ENCODE assay signal across 31 cellular contexts in genomic region chr1:69404486-69404885, GRCh38.
"Had no signal": no experiment of that assay in that cellular context is flagged by ENCODE, and none has a peak within 500 bp of the region (broad histone marks: within the 10 kb centered on the region; RNA-seq: fewer than 3 reads in every experiment).

No MANE protein-coding gene starts in this region.

- H3K4me3 Mint-ChIP-seq: activated CD4-positive, alpha-beta memory T cell treated with anti-CD3 and anti-CD28 coated beads, Interleukin-2, amount 10 ng/mL, durations not matched to agents 7 days and 5 days; activated CD4-positive, alpha-beta T cell treated with anti-CD3 and anti-CD28 coated beads, Interleukin-2, amount 10 ng/mL, durations not matched to agents 7 days and 5 days; activated naive CD4-positive, alpha-beta T cell treated with anti-CD3 and anti-CD28 coated beads, Interleukin-2, amount 10 ng/mL, durations not matched to agents 7 days and 5 days; activated naive CD8-positive, alpha-beta T cell treated with anti-CD3 and anti-CD28 coated beads, Interleukin-2, amount 10 ng/mL, durations not matched to agents 7 days and 5 days; activated T-cell treated with anti-CD3 and anti-CD28 coated beads, Interleukin-2, amount 50 U/mL, for 24 hours; activated T-cell treated with anti-CD3 and anti-CD28 coated beads, Interleukin-2, amount 50 U/mL, for 72 hours; dendritic cell treated with granulocyte-macrophage colony-stimulating factor and Interleukin-4, amounts not matched to agents 40 ng/mL and 50 ng/mL, for 4 days; WTC11 had no signal

- H3K36me3 Mint-ChIP-seq: activated naive CD4-positive, alpha-beta T cell treated with anti-CD3 and anti-CD28 coated beads, Interleukin-2, amount 10 ng/mL, durations not matched to agents 7 days and 5 days; activated naive CD4-positive, alpha-beta T cell treated with anti-CD3 and anti-CD28 coated beads, Interleukin-2, amount 50 U/mL, for 72 hours; activated naive CD8-positive, alpha-beta T cell treated with anti-CD3 and anti-CD28 coated beads, Interleukin-2, amount 10 ng/mL, durations not matched to agents 7 days and 5 days; WTC11 had no signal

- H3K27ac Mint-ChIP-seq: activated CD4-positive, alpha-beta memory T cell treated with anti-CD3 and anti-CD28 coated beads, Interleukin-2, amount 10 ng/mL, durations not matched to agents 7 days and 5 days; activated CD4-positive, alpha-beta T cell treated with anti-CD3 and anti-CD28 coated beads, Interleukin-2, amount 10 ng/mL, durations not matched to agents 7 days and 5 days; activated naive CD4-positive, alpha-beta T cell treated with anti-CD3 and anti-CD28 coated beads, Interleukin-2, amount 10 ng/mL, durations not matched to agents 7 days and 5 days; activated naive CD4-positive, alpha-beta T cell treated with anti-CD3 and anti-CD28 coated beads, Interleukin-2, amount 50 U/mL, for 72 hours; activated naive CD8-positive, alpha-beta T cell treated with anti-CD3 and anti-CD28 coated beads, Interleukin-2, amount 10 ng/mL, durations not matched to agents 7 days and 5 days; activated T-cell treated with anti-CD3 and anti-CD28 coated beads, Interleukin-2, amount 50 U/mL, for 24 hours; activated T-cell treated with anti-CD3 and anti-CD28 coated beads, Interleukin-2, amount 50 U/mL, for 72 hours; dendritic cell treated with granulocyte-macrophage colony-stimulating factor and Interleukin-4, amounts not matched to agents 40 ng/mL and 50 ng/mL, for 4 days; WTC11 had no signal

- DNase-seq: activated CD4-positive, alpha-beta memory T cell treated with anti-CD3 and anti-CD28 coated beads, Interleukin-2, amount 10 ng/mL, durations not matched to agents 7 days and 5 days; activated CD4-positive, alpha-beta T cell treated with anti-CD3 and anti-CD28 coated beads for 1 hour; activated CD4-positive, alpha-beta T cell treated with anti-CD3 and anti-CD28 coated beads for 4 hours; activated CD4-positive, alpha-beta T cell treated with anti-CD3 and anti-CD28 coated beads, Interleukin-2, amount 10 ng/mL, durations not matched to agents 7 days and 5 days; activated CD4-positive, alpha-beta T cell treated with anti-CD3 and anti-CD28 coated beads, Interleukin-2, amount 50 U/mL, for 4 hours; activated CD8-positive, alpha-beta memory T cell treated with anti-CD3 and anti-CD28 coated beads, Interleukin-2, amount 50 U/mL, for 48 hours; activated gamma-delta T cell; activated naive CD4-positive, alpha-beta T cell; activated naive CD4-positive, alpha-beta T cell treated with anti-CD3 and anti-CD28 coated beads, Interleukin-2, amount 10 ng/mL, durations not matched to agents 7 days and 5 days; activated naive CD8-positive, alpha-beta T cell treated with anti-CD3 and anti-CD28 coated beads, Interleukin-2, amount 10 ng/mL, durations not matched to agents 7 days and 5 days; activated T-cell treated with anti-CD3 and anti-CD28 coated beads for 4 hours; activated T-cell treated with anti-CD3 and anti-CD28 coated beads, Interleukin-2, amount 50 U/mL, for 24 hours; activated T-cell treated with anti-CD3 and anti-CD28 coated beads, Interleukin-2, amount 50 U/mL, for 72 hours; body of pancreas; central memory CD4-positive, alpha-beta T cell; cerebellar nuclear complex; dorsolateral prefrontal cortex; effector memory CD4-positive, alpha-beta T cell; erythroblast; foreskin melanocyte; heart right ventricle; T-helper 1 cell; T-helper 2 cell had no signal

- H3K27me3 Mint-ChIP-seq: activated CD4-positive, alpha-beta memory T cell treated with anti-CD3 and anti-CD28 coated beads, Interleukin-2, amount 10 ng/mL, durations not matched to agents 7 days and 5 days; activated CD4-positive, alpha-beta T cell treated with anti-CD3 and anti-CD28 coated beads, Interleukin-2, amount 10 ng/mL, durations not matched to agents 7 days and 5 days; activated naive CD4-positive, alpha-beta T cell treated with anti-CD3 and anti-CD28 coated beads, Interleukin-2, amount 10 ng/mL, durations not matched to agents 7 days and 5 days; activated naive CD8-positive, alpha-beta T cell treated with anti-CD3 and anti-CD28 coated beads, Interleukin-2, amount 10 ng/mL, durations not matched to agents 7 days and 5 days; activated T-cell treated with anti-CD3 and anti-CD28 coated beads, Interleukin-2, amount 50 U/mL, for 24 hours; dendritic cell treated with granulocyte-macrophage colony-stimulating factor and Interleukin-4, amounts not matched to agents 40 ng/mL and 50 ng/mL, for 4 days had no signal

- H3K27ac ChIP-seq: ascending aorta, body of pancreas, cardiac muscle cell, coronary artery, dorsolateral prefrontal cortex, esophagus muscularis mucosa, gastroesophageal sphincter, heart right ventricle had no signal

- H3K4me3 ChIP-seq: ascending aorta, body of pancreas, cardiac muscle cell, coronary artery, dorsolateral prefrontal cortex, esophagus muscularis mucosa, gastroesophageal sphincter, heart right ventricle had no signal

- H3K27me3 ChIP-seq: ascending aorta, body of pancreas, cardiac muscle cell, dorsolateral prefrontal cortex, esophagus muscularis mucosa, gastroesophageal sphincter, heart right ventricle had no signal

- H3K9me3 ChIP-seq: ascending aorta, body of pancreas, esophagus muscularis mucosa, gastroesophageal sphincter had no signal

- H3K4me1 Mint-ChIP-seq: activated CD4-positive, alpha-beta memory T cell treated with anti-CD3 and anti-CD28 coated beads, Interleukin-2, amount 10 ng/mL, durations not matched to agents 7 days and 5 days; activated CD4-positive, alpha-beta T cell treated with anti-CD3 and anti-CD28 coated beads, Interleukin-2, amount 10 ng/mL, durations not matched to agents 7 days and 5 days; activated naive CD4-positive, alpha-beta T cell treated with anti-CD3 and anti-CD28 coated beads, Interleukin-2, amount 10 ng/mL, durations not matched to agents 7 days and 5 days; activated naive CD8-positive, alpha-beta T cell treated with anti-CD3 and anti-CD28 coated beads, Interleukin-2, amount 10 ng/mL, durations not matched to agents 7 days and 5 days had no signal

- H3K4me1 ChIP-seq: ascending aorta, body of pancreas, esophagus muscularis mucosa, gastroesophageal sphincter, heart right ventricle had no signal

- ATAC-seq: activated naive CD4-positive, alpha-beta T cell treated with anti-CD3 and anti-CD28 coated beads, Interleukin-2, amount 50 U/mL, for 72 hours; activated T-cell treated with anti-CD3 and anti-CD28 coated beads, Interleukin-2, amount 50 U/mL, for 72 hours; body of pancreas; gastroesophageal sphincter; heart right ventricle; WTC11 had no signal

- H3K36me3 ChIP-seq: ascending aorta, cardiac muscle cell, esophagus muscularis mucosa, gastroesophageal sphincter, heart right ventricle had no signal
